ENCODE assay signal across 1 cellular context in genomic region chr4:8144359-8144758, GRCh38.
TF ChIP-seq lines count a peak whose summit lies in the region.

No MANE protein-coding gene starts in this region.

TF ChIP-seq in HCT116, 20 proteins besides CTCF, POLR2A, EP300 and RAD21 (continued from another document):
- TF ChIP-seq REST (IDR thresholded peaks at IDR 0.05; ENCODE audit: low read depth) (no peak), EZH2 (IDR thresholded peaks at IDR 0.05) (no peak), YY1 (IDR thresholded peaks at IDR 0.05; ENCODE audit: extremely low read depth, insufficient replicate concordance, low read depth, low read length) (no peak), CEBPB (IDR thresholded peaks at IDR 0.05; ENCODE audit: low read depth) (no peak), SP1 (IDR thresholded peaks at IDR 0.05; ENCODE audit: low read depth) (no peak), TCF7L2 (IDR thresholded peaks at IDR 0.05; ENCODE audit: borderline replicate concordance, extremely low read depth, insufficient read depth, insufficient read length) (no peak), JUND (IDR thresholded peaks at IDR 0.05) (no peak), ELF1 (IDR thresholded peaks at IDR 0.05; ENCODE audit: borderline replicate concordance, low read depth) (no peak), ATF3 (IDR thresholded peaks at IDR 0.05) (no peak), MAX (IDR thresholded peaks at IDR 0.05) (no peak), SRF (IDR thresholded peaks at IDR 0.05; ENCODE audit: low read depth) (no peak)
